Comparison of ENCODE assay signal across 16 cellular contexts in genomic region chr2:62947403-62947802, GRCh38.
DNase-seq lines count a peak whose midpoint lies in the region; ATAC-seq, FAIRE-seq and TF ChIP-seq lines count a peak whose summit lies in the region.
"Had no signal": no experiment of that assay in that cellular context is flagged by ENCODE, and none has a peak within 500 bp of the region (broad histone marks: within the 10 kb centered on the region; RNA-seq: fewer than 3 reads in every experiment).

No MANE protein-coding gene starts in this region.

- FAIRE-seq in A549 (lab: Jason Lieb, UNC) (peak; percentile 93), endometrium (lab: Jason Lieb, UNC) (peak; percentile 8), keratinocyte (lab: Jason Lieb, UNC) (no peak)
- FAIRE-seq: GM12892, GM19239 had no signal

- no peaks in the 10 kb centered on the region for H3K4me1 ChIP-seq in A549
- peaks cover 11% of the 10 kb centered on the region for H3K4me1 ChIP-seq in keratinocyte (ENCODE audit: control insufficient read depth, extremely low read depth, insufficient read depth, low read length)

- no peaks in the 10 kb centered on the region for H3K9me3 ChIP-seq in A549
- no peaks in the 10 kb centered on the region for H3K9me3 ChIP-seq in keratinocyte (ENCODE audit: control insufficient read depth, low read depth, low read length)

- ATAC-seq in A549 (no peak), GM21381 (IDR thresholded peaks at IDR 0.05; ENCODE audit: unreplicated experiment) (no peak), GM19351 (IDR thresholded peaks at IDR 0.05; ENCODE audit: unreplicated experiment) (no peak)
- ATAC-seq: CD8-positive, alpha-beta T cell; GM23338 had no signal

- TF ChIP-seq CTCF in A549 (IDR thresholded peaks at IDR 0.05) (no peak), keratinocyte (optimal IDR thresholded peaks at IDR 0.05 in 1 of 3, IDR thresholded peaks at IDR 0.05 in 1 of 3, conservative IDR thresholded peaks at IDR 0.05 in 1 of 3; ENCODE audit: extremely low read depth in 1 of 3, insufficient read depth in 2 of 3, low read length in 3 of 3) (no peak)

- peaks cover 7 to 9% of the 10 kb centered on the region in 2 experiments for H3K36me3 ChIP-seq in keratinocyte (ENCODE audit: control insufficient read depth in 2 of 2, extremely low read depth in 1 of 2, insufficient read depth in 2 of 2, low read length in 2 of 2)

- DNase-seq in A549 (ENCODE audit: low read depth in 1 of 2, low spot score in 1 of 2) (no peak), NCI-H1048 (lab: John Stamatoyannopoulos, UW) (peak; percentile 47), keratinocyte (ENCODE audit: low read depth, low spot score) (no peak), T-helper 2 cell (no peak)
- DNase-seq: CD8-positive, alpha-beta T cell; COR-L47; DND-41; GDM1; H7 had no signal

- H3K27me3 ChIP-seq in keratinocyte (ENCODE audit: control insufficient read depth, extremely low read depth, insufficient read depth, low read length) = no peaks in the 10 kb centered on the region

- H3K9me1 ChIP-seq in keratinocyte (ENCODE audit: control insufficient read depth, extremely low read depth, insufficient read depth, low read length) = no peaks in the 10 kb centered on the region

- TF ChIP-seq POLR2A in A549 (IDR thresholded peaks at IDR 0.05; ENCODE audit: low read length) = no peak

- no peak for TF ChIP-seq RAD21 in A549 (conservative IDR thresholded peaks at IDR 0.05 in 1 of 2, IDR thresholded peaks at IDR 0.05 in 1 of 2)

- no peak for TF ChIP-seq EP300 in A549 (IDR thresholded peaks at IDR 0.05)

- no peaks in the 10 kb centered on the region for H3K79me2 ChIP-seq in keratinocyte (ENCODE audit: control insufficient read depth, insufficient read depth, low read length)

- no peak overlapping the region for H3K4me3 ChIP-seq in A549
- no peak overlapping the region for H3K4me3 ChIP-seq in keratinocyte (ENCODE audit: control insufficient read depth in 2 of 3, extremely low read depth in 1 of 3, insufficient read depth in 2 of 3, low read depth in 1 of 3, low read length in 3 of 3)
- H3K4me3 ChIP-seq: GM23338 had no signal

- no peaks in the 10 kb centered on the region for H4K20me1 ChIP-seq in keratinocyte (ENCODE audit: control insufficient read depth, extremely low read depth, insufficient read depth, low read length)

- dilution Hi-C loops in keratinocyte (cut with MboI; ENCODE audit: extremely low pct_ligation_motif_present, low sequenced_read_pairs) = no loop called here

- POLR2A ChIA-PET in A549 (lab: Yijun Ruan, JAX) = no interaction called here

- H3K4me2 ChIP-seq in A549 = no peak overlapping the region
- no peak overlapping the region for H3K4me2 ChIP-seq in keratinocyte (ENCODE audit: control insufficient read depth, extremely low read depth, insufficient read depth, low read depth, low read length)
- H3K4me2 ChIP-seq: GM23338 had no signal

- H2AFZ ChIP-seq in keratinocyte (ENCODE audit: control insufficient read depth, low read length) = no peak overlapping the region
- H2AFZ ChIP-seq: GM23338 had no signal

- H3K27ac ChIP-seq in A549 = no peak overlapping the region
- H3K27ac ChIP-seq in keratinocyte (ENCODE audit: control insufficient read depth, insufficient read depth, low read length) = peak overlapping the region; percentile 5
- H3K27ac ChIP-seq: HL-60 had no signal

- H3K9ac ChIP-seq in keratinocyte (ENCODE audit: control insufficient read depth, extremely low read depth, insufficient read depth, low read length) = no peak overlapping the region

- CTCF ChIA-PET in A549 (lab: Yijun Ruan, JAX) = interaction anchor here (1.6 kb wide), 1 partner anchor 12 kb away, joined by 5 read pairs; no protein-coding TSS in a partner anchor

- WGBS in A549 (ENCODE audit: missing lambda C conversion rate) = 84% methylated on average over 1 of the region's 1 CpG

TF ChIP-seq in A549, 52 proteins besides CTCF, POLR2A, EP300 and RAD21:
- TF ChIP-seq MYC (IDR thresholded peaks at IDR 0.05; ENCODE audit: borderline replicate concordance, low read length) (no peak), USF2 (IDR thresholded peaks at IDR 0.05) (no peak), ATOH8 (CRISPR knock-in tag; IDR thresholded peaks at IDR 0.05; ENCODE audit: low read depth) (no peak), NPAS2 (CRISPR knock-in tag; IDR thresholded peaks at IDR 0.05; ENCODE audit: borderline replicate concordance) (no peak), ELK1 (IDR thresholded peaks at IDR 0.05; ENCODE audit: low read depth, low read length) (no peak), FOSB (CRISPR knock-in tag; IDR thresholded peaks at IDR 0.05) (no peak), BCL3 (IDR thresholded peaks at IDR 0.05) (no peak), JUNB (IDR thresholded peaks at IDR 0.05) (no peak), BHLHE40 (IDR thresholded peaks at IDR 0.05; ENCODE audit: low read depth, low read length) (no peak), REST (IDR thresholded peaks at IDR 0.05) (no peak), E2F6 (IDR thresholded peaks at IDR 0.05; ENCODE audit: borderline replicate concordance, low read depth) (no peak)
